Comparison of ENCODE assay signal across 22 cellular contexts in the genomic region with DNA sequence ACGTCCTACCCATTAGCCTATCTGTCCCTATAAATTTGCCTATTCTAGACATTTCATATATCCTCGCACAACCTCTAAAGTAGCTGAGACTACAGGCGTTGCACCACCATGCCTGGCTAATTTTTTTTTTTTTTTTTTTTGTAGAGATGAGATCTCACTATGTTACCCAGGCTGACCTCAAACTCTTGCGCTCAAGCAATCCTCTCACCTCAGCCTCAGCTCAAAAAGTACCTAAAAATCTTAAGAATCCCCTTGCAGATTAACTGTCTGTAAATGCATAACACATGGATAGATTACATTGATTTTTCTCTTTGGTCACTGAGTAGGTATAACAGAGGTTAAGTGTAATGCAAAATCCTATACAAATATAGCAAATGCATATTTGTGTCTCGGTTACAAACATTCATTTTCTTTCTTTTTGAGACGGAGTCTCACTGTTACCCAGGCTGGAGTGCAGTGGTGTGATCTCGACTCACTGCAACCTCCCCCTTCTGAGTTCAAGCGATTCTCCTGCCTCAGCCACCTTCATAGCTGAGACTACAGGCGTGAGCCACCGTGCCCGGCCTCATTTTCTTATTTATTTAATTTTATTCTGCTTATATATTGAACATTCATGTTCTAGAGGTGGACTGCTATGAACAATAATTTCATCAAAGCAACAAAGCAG. TPM values are rescaled to one million over a fixed set of nuclear protein-coding genes. Genes with fewer than 3 reads are reported as not detected.
A peak's percentile ranks its signal among the peaks of the same experiment; 100 is the strongest.
DNase-seq lines count a peak whose midpoint lies in the region; ATAC-seq, FAIRE-seq and TF ChIP-seq lines count a peak whose summit lies in the region.
"Had no signal": no experiment of that assay in that cellular context is flagged by ENCODE, and none has a peak within 500 bp of the region (broad histone marks: within the 10 kb centered on the region; RNA-seq: fewer than 3 reads in every experiment).

No MANE protein-coding gene starts in this region.

- no peak overlapping the region for H3K9ac ChIP-seq in K562 (ENCODE audit: insufficient read depth in 1 of 2, low read depth in 2 of 2, low read length in 2 of 2)

- no peaks in the 10 kb centered on the region for H3K27me3 Mint-ChIP-seq in GM23338 (ENCODE audit: insufficient read depth, low read depth, poor library complexity)
- H3K27me3 Mint-ChIP-seq in natural killer cell treated with Interleukin-12 subunit alpha and Interleukin-12 subunit beta and Interleukin-15 and Interleukin-18, amount 100 ng/mL, for 72 hours = no peaks in the 10 kb centered on the region
- H3K27me3 Mint-ChIP-seq: CD4-positive, alpha-beta T cell had no signal

- BruUV-seq in K562 (replicated peaks; lab: Mats Ljungman, UMichigan) = no TSS peak

- TF ChIP-seq CTCF in A549 (IDR thresholded peaks at IDR 0.05) (no peak), GM23338 (conservative IDR thresholded peaks at IDR 0.05; ENCODE audit: low read depth in 2 of 2) (no peak), K562 (IDR thresholded peaks at IDR 0.05 in 2 of 3, conservative IDR thresholded peaks at IDR 0.05 in 1 of 3; ENCODE audit: insufficient read depth in 2 of 3, low read depth in 1 of 3, low read length in 3 of 3) (no peak)

- H3K4me3 ChIP-seq in A549 (no peak overlapping the region), GM23338 (no peak overlapping the region), K562 (no peak overlapping the region)

- H3K4me1 Mint-ChIP-seq in GM23338 = peaks cover 1% of the 10 kb centered on the region; the same call in 1 of the 3 replicates
- peaks cover 4 to 6% of the 10 kb centered on the region in 2 donors for H3K4me1 Mint-ChIP-seq in natural killer cell treated with Interleukin-12 subunit alpha and Interleukin-12 subunit beta and Interleukin-15 and Interleukin-18, amount 100 ng/mL, for 72 hours (ENCODE audit: low read depth in 2 of 2)

- CTCF ChIA-PET in A549 (lab: Yijun Ruan, JAX) (interaction anchor here (0.6 to 1.4 kb wide), 3 partner anchors 10 to 22 kb away, joined by 3 to 5 read pairs (median 3); no protein-coding TSS in a partner anchor), K562 (lab: Yijun Ruan, JAX; ENCODE audit: low intra/inter-chr PET ratio) (no interaction called here)

- TF ChIP-seq RAD21 in A549 (conservative IDR thresholded peaks at IDR 0.05 in 1 of 2, IDR thresholded peaks at IDR 0.05 in 1 of 2) = no peak
- no peak for TF ChIP-seq RAD21 in K562 (CRISPR knock-in tag; conservative IDR thresholded peaks at IDR 0.05 in 1 of 2, IDR thresholded peaks at IDR 0.05 in 1 of 2)

- H3K27ac ChIP-seq in A549 = no peak overlapping the region
- H3K27ac ChIP-seq in GM23338 (ENCODE audit: low read depth) = no peak overlapping the region
- H3K27ac ChIP-seq in K562 (ENCODE audit: extremely low read depth, low read depth, low read length) = no peak overlapping the region
- H3K27ac ChIP-seq: C4-2B had no signal

- DNase-seq in A549 (ENCODE audit: low read depth in 1 of 2, low spot score in 1 of 2) (no peak), GM23338 (ENCODE audit: low spot score) (no peak), K562 (ENCODE audit: extremely low read depth in 1 of 4, low spot score in 3 of 4) (no peak), AG08395 (ENCODE audit: low spot score) (no peak)
- no peak for DNase-seq in natural killer cell treated with Interleukin-12 subunit alpha and Interleukin-12 subunit beta and Interleukin-15 and Interleukin-18, amount 100 ng/mL, for 72 hours (ENCODE audit: low spot score)
- DNase-seq: ACHN; AML-193; Caco-2; CD4-positive, alpha-beta T cell; GOT3; H7; HFFc6 had no signal

- H4K20me1 ChIP-seq in GM23338 (replicated peaks; ENCODE audit: insufficient read depth) = no peaks in the 10 kb centered on the region
- no peaks in the 10 kb centered on the region for H4K20me1 ChIP-seq in K562 (replicated peaks; ENCODE audit: control insufficient read depth, insufficient read depth, low read length)

- H3K36me3 Mint-ChIP-seq in GM23338 (ENCODE audit: low read depth) = no peaks in the 10 kb centered on the region
- no peaks in the 10 kb centered on the region for H3K36me3 Mint-ChIP-seq in natural killer cell treated with Interleukin-12 subunit alpha and Interleukin-12 subunit beta and Interleukin-15 and Interleukin-18, amount 100 ng/mL, for 72 hours

- ATAC-seq in A549 = no peak
- ATAC-seq in GM23338 = no peak
- peak; percentile 32; the same call in 1 of the 3 replicates for ATAC-seq in K562
- ATAC-seq in natural killer cell treated with Interleukin-12 subunit alpha and Interleukin-12 subunit beta and Interleukin-15 and Interleukin-18, amount 100 ng/mL, for 72 hours = peak; percentile 70 to 90
- no peak for ATAC-seq in HG03139 (IDR thresholded peaks at IDR 0.05; ENCODE audit: unreplicated experiment)
- no peak for ATAC-seq in HG03565 (IDR thresholded peaks at IDR 0.05; ENCODE audit: unreplicated experiment)
- ATAC-seq: HCT116 had no signal

- H3K9me3 Mint-ChIP-seq in GM23338 = no peaks in the 10 kb centered on the region
- no peaks in the 10 kb centered on the region for H3K9me3 Mint-ChIP-seq in natural killer cell treated with Interleukin-12 subunit alpha and Interleukin-12 subunit beta and Interleukin-15 and Interleukin-18, amount 100 ng/mL, for 72 hours
- H3K9me3 Mint-ChIP-seq: CD4-positive, alpha-beta T cell; HFFc6 had no signal

- H3K27me3 ChIP-seq in GM23338 (ENCODE audit: insufficient read depth) = no peaks in the 10 kb centered on the region
- no peaks in the 10 kb centered on the region for H3K27me3 ChIP-seq in K562 (ENCODE audit: control insufficient read depth in 2 of 2, insufficient read depth in 2 of 2, low read length in 2 of 2)

- FAIRE-seq in A549 (lab: Jason Lieb, UNC) (peak; percentile 18), K562 (lab: Jason Lieb, UNC) (no peak)
- FAIRE-seq: D721Med, G401.6, GM12892, GM18507 had no signal

- H3K9me3 ChIP-seq in A549 (no peaks in the 10 kb centered on the region), K562 (replicated peaks; ENCODE audit: control insufficient read depth, insufficient read depth, low read depth, low read length) (peaks cover 3% of the 10 kb centered on the region; the same call in 1 of the 2 replicates)
- H3K9me3 ChIP-seq: Caco-2 had no signal

- H2AFZ ChIP-seq in GM23338 (peak overlapping the region; percentile 58), K562 (ENCODE audit: low read depth, low read length) (0 out of 2 replicates have a peak overlapping the region, but pooled peaks have one; percentile 30)

- no peak overlapping the region for H3K4me3 Mint-ChIP-seq in GM23338
- no peak overlapping the region for H3K4me3 Mint-ChIP-seq in natural killer cell treated with Interleukin-12 subunit alpha and Interleukin-12 subunit beta and Interleukin-15 and Interleukin-18, amount 100 ng/mL, for 72 hours
- H3K4me3 Mint-ChIP-seq: CD4-positive, alpha-beta T cell; HFFc6 had no signal

- H3K79me2 ChIP-seq in GM23338 (replicated peaks; ENCODE audit: insufficient read depth) (no peaks in the 10 kb centered on the region), K562 (ENCODE audit: control insufficient read depth, insufficient read depth, low read length) (no peaks in the 10 kb centered on the region)

- WGBS in A549 (ENCODE audit: missing lambda C conversion rate) = 87% methylated on average over 11 of the region's 11 CpGs
- 64% methylated on average over 11 of the region's 11 CpGs for WGBS in K562 (ENCODE audit: insufficient coverage, low coverage, missing lambda C conversion rate)

- no peak overlapping the region for H3K4me2 ChIP-seq in A549
- no peak overlapping the region for H3K4me2 ChIP-seq in GM23338
- H3K4me2 ChIP-seq in K562 (ENCODE audit: insufficient read depth, low read length) = no peak overlapping the region

- intact Hi-C loops in K562 (cut with micrococcal nuclease) = no loop called here

- no peak overlapping the region for H3K27ac Mint-ChIP-seq in GM23338
- H3K27ac Mint-ChIP-seq in natural killer cell treated with Interleukin-12 subunit alpha and Interleukin-12 subunit beta and Interleukin-15 and Interleukin-18, amount 100 ng/mL, for 72 hours = peak overlapping the region in 1 of 2 donors; percentile 55
- H3K27ac Mint-ChIP-seq: CD4-positive, alpha-beta T cell; HFFc6 had no signal

- no peaks in the 10 kb centered on the region for H3K36me3 ChIP-seq in GM23338 (ENCODE audit: insufficient read depth)
- H3K36me3 ChIP-seq in K562 (ENCODE audit: control insufficient read depth, insufficient read depth, low read length) = no peaks in the 10 kb centered on the region

- H3K4me1 ChIP-seq in A549 (no peaks in the 10 kb centered on the region), GM23338 (ENCODE audit: insufficient read depth) (0 out of 2 replicates have a peak, but pooled peaks cover 4% of the 10 kb centered on the region), K562 (replicated peaks in 1 of 2; ENCODE audit: control insufficient read depth in 2 of 2, insufficient read depth in 2 of 2, low read length in 2 of 2) (peaks cover 0 to 5% of the 10 kb centered on the region in 2 experiments; a peak in 2 of 5 replicates)
- H3K4me1 ChIP-seq: Caco-2 had no signal

- TF ChIP-seq EP300 in A549 (IDR thresholded peaks at IDR 0.05) (no peak), K562 (IDR thresholded peaks at IDR 0.05; ENCODE audit: low read length) (no peak)

- TF ChIP-seq POLR2A in A549 (IDR thresholded peaks at IDR 0.05; ENCODE audit: low read length) (no peak), K562 (conservative IDR thresholded peaks at IDR 0.05) (no peak)

- in situ Hi-C loops in K562 (cut with MboI) = no loop called here

- POLR2A ChIA-PET in A549 (lab: Yijun Ruan, JAX) (no interaction called here), K562 (lab: Yijun Ruan, JAX) (interaction anchor here (1.0 kb wide), 1 partner anchor 21 kb away, joined by 5 read pairs; the partner anchor contains the start of gene GOLPH3L)

- H3K9me2 ChIP-seq in GM23338 (ENCODE audit: insufficient read depth) = no peaks in the 10 kb centered on the region

- no peaks in the 10 kb centered on the region for H3K9me1 ChIP-seq in K562 (ENCODE audit: control insufficient read depth, insufficient read depth, low read length)

- H3F3A ChIP-seq in GM23338 (replicated peaks; ENCODE audit: low read depth) = no peaks in the 10 kb centered on the region

RNA-seq across cellular contexts. Expression of gene HORMAD1, which starts 2.3 kb away (rescaled TPM):
- polyA plus RNA-seq in A549 (2011; rRNA removed) (20.6 and 30.6 TPM in 2 replicates), A549 (2017; fragmentation: RNase III; extraction: RNeasy Plus Mini Kit Qiagen cat#74134 plus additional on column Dnase treatment) (8.9 to 13.6 TPM (median 11.6 TPM) in 3 replicates), GM23338 (2016; fragmentation: Nextera tagmentation; extraction: Ambion mirVana) (not detected in 2 replicates), K562 (2011; rRNA removed) (not detected in 2 replicates), K562 (2014; fragmentation: Illumina TruSeq; extraction: Trizol) (not detected in 2 replicates), K562 (2014; fragmentation: Nextera tagmentation; extraction: Ambion mirVana) (not detected), K562 (2014; rRNA removed) (not detected in 2 replicates)
- 2.7 and 3.5 TPM in 2 replicates for polyA plus RNA-seq in A549 (2012; cell fraction: cytosol; rRNA removed)
- polyA plus RNA-seq in A549 (2012; cell fraction: nucleus; rRNA removed) = 2.1 and 3.9 TPM in 2 replicates
- polyA minus RNA-seq in A549 (2011; rRNA and poly(A)+ RNA removed) = 5.1 and 5.2 TPM in 2 replicates
- total RNA-seq in GM23338 (2014; rRNA removed; shearing (Covaris generic)) = not detected in 2 replicates
- total RNA-seq in K562 (2011; cell fraction: chromatin; rRNA removed; ENCODE audit: low replicate concordance) = not detected in 2 replicates
- not detected in 2 replicates for total RNA-seq in K562 (2011; cell fraction: nucleolus; rRNA removed)
- not detected in 2 replicates for total RNA-seq in K562 (2011; cell fraction: nucleoplasm; rRNA removed)
- total RNA-seq in K562 (2014; rRNA removed) (not detected in 2 replicates), K562 (2014; rRNA removed; fragmentation: Illumina TruSeq; extraction: Trizol) (not detected in 2 replicates), K562 (2015; rRNA removed; fragmentation: Illumina TruSeq; extraction: Trizol) (not detected in 2 replicates), K562 (2021) (not detected in 2 replicates)
- polyA plus RNA-seq in K562 (2011; cell fraction: cytosol; rRNA removed) = not detected in 2 replicates
- polyA plus RNA-seq in K562 (2011; cell fraction: nucleus; rRNA removed) = not detected in 2 replicates
- not detected in 2 replicates for polyA plus RNA-seq in K562 (2012)
- polyA minus RNA-seq in K562 (2011; rRNA and poly(A)+ RNA removed) = not detected in 2 replicates
- not detected in 2 replicates for polyA minus RNA-seq in K562 (2011; cell fraction: cytosol; rRNA and poly(A)+ RNA removed)
- polyA minus RNA-seq in K562 (2011; cell fraction: nucleus; rRNA and poly(A)+ RNA removed) = not detected in 2 replicates
- under 1 TPM; 0.43 to 0.64 TPM for total RNA-seq in natural killer cell treated with Interleukin-12 subunit alpha and Interleukin-12 subunit beta and Interleukin-15 and Interleukin-18, amount 100 ng/mL, for 72 hours
- total RNA-seq: A172; Caco-2; CD4-positive, alpha-beta T cell; H7; HFFc6; HT-29 had no signal

RNA-seq across cellular contexts. Expression of gene GOLPH3L, which starts 21.4 kb away (rescaled TPM):
- 34.9 and 41.8 TPM in 2 replicates for polyA plus RNA-seq in A549 (2011; rRNA removed)
- polyA plus RNA-seq in A549 (2012; cell fraction: cytosol; rRNA removed) = 5.6 and 6.2 TPM in 2 replicates
- polyA plus RNA-seq in A549 (2012; cell fraction: nucleus; rRNA removed) = 7.2 and 11.4 TPM in 2 replicates
- polyA plus RNA-seq in A549 (2017; fragmentation: RNase III; extraction: RNeasy Plus Mini Kit Qiagen cat#74134 plus additional on column Dnase treatment) = 23.9 to 32.3 TPM (median 27.7 TPM) in 3 replicates
- 24.6 and 30.4 TPM in 2 replicates for polyA minus RNA-seq in A549 (2011; rRNA and poly(A)+ RNA removed)
- 28.9 and 29.6 TPM in 2 replicates for total RNA-seq in GM23338 (2014; rRNA removed; shearing (Covaris generic))
- 23.5 and 24.6 TPM in 2 replicates for polyA plus RNA-seq in GM23338 (2016; fragmentation: Nextera tagmentation; extraction: Ambion mirVana)
- 15.8 and 40.1 TPM in 2 replicates for total RNA-seq in K562 (2011; cell fraction: chromatin; rRNA removed; ENCODE audit: low replicate concordance)
- 11.8 and 12.5 TPM in 2 replicates for total RNA-seq in K562 (2011; cell fraction: nucleolus; rRNA removed)
- 16.7 and 23.1 TPM in 2 replicates for total RNA-seq in K562 (2011; cell fraction: nucleoplasm; rRNA removed)
- 8.1 and 8.8 TPM in 2 replicates for total RNA-seq in K562 (2014; rRNA removed)
- total RNA-seq in K562 (2014; rRNA removed; fragmentation: Illumina TruSeq; extraction: Trizol) = 25.3 and 30.3 TPM in 2 replicates
- 19.4 and 21.2 TPM in 2 replicates for total RNA-seq in K562 (2015; rRNA removed; fragmentation: Illumina TruSeq; extraction: Trizol)
- total RNA-seq in K562 (2021) = 21.3 and 21.4 TPM in 2 replicates
- polyA plus RNA-seq in K562 (2011; rRNA removed) = 37.5 and 42.1 TPM in 2 replicates
- polyA plus RNA-seq in K562 (2011; cell fraction: cytosol; rRNA removed) = 11.7 and 20.0 TPM in 2 replicates
- polyA plus RNA-seq in K562 (2011; cell fraction: nucleus; rRNA removed) = 7.3 and 9.5 TPM in 2 replicates
- polyA plus RNA-seq in K562 (2012) = 26.5 and 34.6 TPM in 2 replicates
- 26.8 and 29.7 TPM in 2 replicates for polyA plus RNA-seq in K562 (2014; fragmentation: Illumina TruSeq; extraction: Trizol)
- 10 to 100 TPM; 16.8 to 21.9 TPM for polyA plus RNA-seq in K562 (2014; fragmentation: Nextera tagmentation; extraction: Ambion mirVana)
- polyA plus RNA-seq in K562 (2014; rRNA removed) = 18.6 and 21.6 TPM in 2 replicates
- polyA minus RNA-seq in K562 (2011; rRNA and poly(A)+ RNA removed) = 69.1 and 75.4 TPM in 2 replicates
- 23.8 and 27.6 TPM in 2 replicates for polyA minus RNA-seq in K562 (2011; cell fraction: cytosol; rRNA and poly(A)+ RNA removed)
- 6.1 and 16.4 TPM in 2 replicates for polyA minus RNA-seq in K562 (2011; cell fraction: nucleus; rRNA and poly(A)+ RNA removed)
- 10 to 100 TPM; 14.1 to 18.7 TPM for total RNA-seq in natural killer cell treated with Interleukin-12 subunit alpha and Interleukin-12 subunit beta and Interleukin-15 and Interleukin-18, amount 100 ng/mL, for 72 hours

RNA-seq across cellular contexts. Expression of gene CTSS, which starts 47.2 kb away (rescaled TPM):
- 29.6 and 33.9 TPM in 2 replicates for polyA plus RNA-seq in A549 (2011; rRNA removed)
- polyA plus RNA-seq in A549 (2012; cell fraction: cytosol; rRNA removed) = 3.9 TPM in 2 replicates
- polyA plus RNA-seq in A549 (2012; cell fraction: nucleus; rRNA removed) = 1.3 and 1.4 TPM in 2 replicates
- polyA plus RNA-seq in A549 (2017; fragmentation: RNase III; extraction: RNeasy Plus Mini Kit Qiagen cat#74134 plus additional on column Dnase treatment) = 9.4 to 11.5 TPM (median 10.7 TPM) in 3 replicates
- 8.7 and 12.0 TPM in 2 replicates for polyA minus RNA-seq in A549 (2011; rRNA and poly(A)+ RNA removed)
- not detected in 2 replicates for total RNA-seq in GM23338 (2014; rRNA removed; shearing (Covaris generic))
- 0.16 TPM in 1 of 2 replicates, not detected in the other for polyA plus RNA-seq in GM23338 (2016; fragmentation: Nextera tagmentation; extraction: Ambion mirVana)
- total RNA-seq in K562 (2011; cell fraction: chromatin; rRNA removed; ENCODE audit: low replicate concordance) = 5.0 and 8.1 TPM in 2 replicates
- 5.3 and 6.3 TPM in 2 replicates for total RNA-seq in K562 (2011; cell fraction: nucleolus; rRNA removed)
- total RNA-seq in K562 (2011; cell fraction: nucleoplasm; rRNA removed) = 3.4 and 10.4 TPM in 2 replicates
- total RNA-seq in K562 (2014; rRNA removed) = 9.1 TPM in 2 replicates
- total RNA-seq in K562 (2014; rRNA removed; fragmentation: Illumina TruSeq; extraction: Trizol) = 16.8 and 17.7 TPM in 2 replicates
- 24.9 and 25.8 TPM in 2 replicates for total RNA-seq in K562 (2015; rRNA removed; fragmentation: Illumina TruSeq; extraction: Trizol)
- 10.2 and 10.3 TPM in 2 replicates for total RNA-seq in K562 (2021)
- polyA plus RNA-seq in K562 (2011; rRNA removed) = 12.5 and 31.4 TPM in 2 replicates
- 1.5 and 17.3 TPM in 2 replicates for polyA plus RNA-seq in K562 (2011; cell fraction: cytosol; rRNA removed)
- polyA plus RNA-seq in K562 (2011; cell fraction: nucleus; rRNA removed) = 0.84 and 4.7 TPM in 2 replicates
- polyA plus RNA-seq in K562 (2012) = 13.6 and 43.2 TPM in 2 replicates
- 9.0 and 11.2 TPM in 2 replicates for polyA plus RNA-seq in K562 (2014; fragmentation: Illumina TruSeq; extraction: Trizol)
- 10 to 100 TPM in 1 of 2 experiments, 1 to 10 TPM in 1; 8.6 to 11.6 TPM for polyA plus RNA-seq in K562 (2014; fragmentation: Nextera tagmentation; extraction: Ambion mirVana)
- 10.3 and 13.3 TPM in 2 replicates for polyA plus RNA-seq in K562 (2014; rRNA removed)
- 13.4 and 52.0 TPM in 2 replicates for polyA minus RNA-seq in K562 (2011; rRNA and poly(A)+ RNA removed)
- polyA minus RNA-seq in K562 (2011; cell fraction: cytosol; rRNA and poly(A)+ RNA removed) = 5.1 and 12.9 TPM in 2 replicates
- polyA minus RNA-seq in K562 (2011; cell fraction: nucleus; rRNA and poly(A)+ RNA removed) = 0.54 and 5.8 TPM in 2 replicates
- total RNA-seq in natural killer cell treated with Interleukin-12 subunit alpha and Interleukin-12 subunit beta and Interleukin-15 and Interleukin-18, amount 100 ng/mL, for 72 hours = 100 to 1,000 TPM in 1 of 2 donors, 10 to 100 TPM in 1; 76.2 to 248 TPM
- total RNA-seq: H7 had no signal

Comparison
In these comparisons a context has a peak if more than half of its experiments do, and no peak if none do; other contexts are left out.
1. ATAC-seq: peak in K562 (single experiment) and natural killer cell treated with Interleukin-12 subunit alpha and Interleukin-12 subunit beta and Interleukin-15 and Interleukin-18, amount 100 ng/mL, for 72 hours (2 of 2); none in A549 (0 of 2), GM23338 (single experiment), HG03139 (single experiment) and HG03565 (single experiment).